17 cellular contexts compared by ENCODE assay signal in the genomic region with DNA sequence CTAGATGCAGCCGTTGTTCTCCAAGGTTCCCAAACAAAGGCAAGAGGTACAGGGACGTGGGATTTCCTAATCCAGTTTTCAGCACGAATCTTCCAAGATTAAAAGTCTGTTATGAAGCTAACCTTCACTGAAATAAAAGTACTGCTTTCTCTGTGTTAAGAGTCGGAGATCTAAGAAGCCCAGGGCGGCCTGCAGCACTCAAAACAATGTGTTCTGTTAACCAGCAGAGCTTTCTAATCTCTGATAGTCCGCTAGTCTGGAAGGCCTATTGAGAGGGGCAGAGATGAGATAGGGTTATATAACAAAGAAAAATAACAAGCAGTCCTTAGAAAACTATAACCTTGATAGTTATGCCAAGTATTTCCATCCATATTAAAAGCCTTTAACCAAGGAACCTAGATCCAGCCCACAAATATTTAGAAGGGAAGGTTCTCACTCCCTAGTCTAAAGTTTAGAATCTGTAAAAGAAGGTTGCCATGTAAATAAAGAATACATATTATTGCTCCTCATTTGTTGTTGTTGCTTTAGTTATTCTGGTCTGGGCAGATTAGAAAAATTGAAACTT.
DNase-seq lines count a peak whose midpoint lies in the region; ATAC-seq, FAIRE-seq and TF ChIP-seq lines count a peak whose summit lies in the region.
"Had no signal": no experiment of that assay in that cellular context is flagged by ENCODE, and none has a peak within 500 bp of the region (broad histone marks: within the 10 kb centered on the region; RNA-seq: fewer than 3 reads in every experiment).

No MANE protein-coding gene starts in this region.

- intact Hi-C loops in Calu3 (cut with micrococcal nuclease; ENCODE audit: unreplicated experiment) = no loop called here
- intact Hi-C loops in GM12878 (cut with micrococcal nuclease; ENCODE audit: unreplicated experiment) = no loop called here
- intact Hi-C loops in A673 (cut with micrococcal nuclease; ENCODE audit: unreplicated experiment) = no loop called here
- intact Hi-C loops in activated CD4-positive, alpha-beta T cell treated with anti-CD3 and anti-CD28 coated beads, Interleukin-2, amount 10 ng/mL, durations not matched to agents 24 days and 14 days (cut with micrococcal nuclease) = no loop called here

- H2AFZ ChIP-seq in GM12878 (ENCODE audit: control insufficient read depth, low read depth, low read length) (no peak overlapping the region), mesenchymal stem cell (ENCODE audit: low read depth, low read length) (peak overlapping the region; percentile 5), smooth muscle cell (ENCODE audit: low read depth) (peak overlapping the region; percentile 56)

- H2AK5ac ChIP-seq in mesenchymal stem cell (ENCODE audit: low read length, severe bottlenecking) = peak overlapping the region; percentile 79

- no peak overlapping the region for H3K9ac ChIP-seq in GM12878 (ENCODE audit: control insufficient read depth, insufficient read depth, low read length)
- peak overlapping the region; percentile 13 for H3K9ac ChIP-seq in mesenchymal stem cell (ENCODE audit: low read length)
- no peak overlapping the region for H3K9ac ChIP-seq in smooth muscle cell (ENCODE audit: low read depth)

- H2BK12ac ChIP-seq in mesenchymal stem cell (ENCODE audit: low read length in 2 of 2) = peak overlapping the region; percentile 66 to 98

- H3K4me2 ChIP-seq in GM12878 (ENCODE audit: control insufficient read depth, insufficient read depth) (no peak overlapping the region), mesenchymal stem cell (ENCODE audit: low read length, poor library complexity, severe bottlenecking) (no peak overlapping the region), smooth muscle cell (no peak overlapping the region)

- no TSS peak for BruUV-seq in Calu3 (replicated peaks; lab: Mats Ljungman, UMichigan)
- no TSS peak for BruUV-seq in GM12878 (replicated peaks; lab: Mats Ljungman, UMichigan)
- no TSS peak for BruUV-seq in A673 (replicated peaks; lab: Mats Ljungman, UMichigan)

- H3K4me1 Mint-ChIP-seq in Calu3 (ENCODE audit: low read depth, unreplicated experiment) = peaks cover 7% of the 10 kb centered on the region
- peaks cover 3% of the 10 kb centered on the region for H3K4me1 Mint-ChIP-seq in activated CD4-positive, alpha-beta T cell treated with anti-CD3 and anti-CD28 coated beads, Interleukin-2, amount 10 ng/mL, durations not matched to agents 24 days and 14 days

- SMC1A ChIA-PET in GM12878 (lab: Charles Lee; ENCODE audit: uncharacterized antibody, unreplicated experiment) = no interaction called here

- TF ChIP-seq EP300 in GM12878 (IDR thresholded peaks at IDR 0.05; ENCODE audit: borderline replicate concordance in 1 of 2, control insufficient read depth in 1 of 2, low read depth in 2 of 2, low read length in 2 of 2) = no peak

- H3K36me3 ChIP-seq in GM12878 (ENCODE audit: control insufficient read depth in 2 of 2, insufficient read depth in 2 of 2, low read length in 1 of 2) (no peaks in the 10 kb centered on the region), mesenchymal stem cell (ENCODE audit: control insufficient read depth in 1 of 2, insufficient read depth in 2 of 2, low read depth in 1 of 2, low read length in 2 of 2) (no peaks in the 10 kb centered on the region), smooth muscle cell (ENCODE audit: low read depth) (no peaks in the 10 kb centered on the region), A673 (ENCODE audit: insufficient read depth, low read length, poor library complexity, severe bottlenecking) (no peaks in the 10 kb centered on the region)
- H3K36me3 ChIP-seq: upper lobe of right lung had no signal

- H4K91ac ChIP-seq in mesenchymal stem cell (ENCODE audit: low read length) = peak overlapping the region; percentile 62

- peak overlapping the region; percentile 73 for H4K8ac ChIP-seq in mesenchymal stem cell (ENCODE audit: low read length)

- TF ChIP-seq RAD21 in GM12878 (IDR thresholded peaks at IDR 0.05; ENCODE audit: insufficient read depth, low read depth, low read length) = no peak

- CTCF ChIA-PET in Calu3 (lab: Charles Lee) = interaction anchor here (1.1 to 1.4 kb wide), 2 partner anchors 117 to 258 kb away, joined by 3 read pairs; no protein-coding TSS in a partner anchor
- CTCF ChIA-PET in GM12878 (lab: Yijun Ruan, JAX) = no interaction called here
- CTCF ChIA-PET in A673 (lab: Charles Lee) = no interaction called here

- 0 out of 3 replicates have a peak, but pooled peaks have one; percentile 28 for ATAC-seq in GM12878
- ATAC-seq: body of pancreas, upper lobe of right lung had no signal

- TF ChIP-seq POLR2A in GM12878 (IDR thresholded peaks at IDR 0.05; ENCODE audit: low read depth, low read length) = no peak

- no peak overlapping the region for H3K23ac ChIP-seq in mesenchymal stem cell (ENCODE audit: low read length in 2 of 2)

- H3K14ac ChIP-seq in mesenchymal stem cell (ENCODE audit: low read length in 2 of 2) = no peak overlapping the region

- H3K27ac Mint-ChIP-seq in Calu3 (ENCODE audit: unreplicated experiment) = peak overlapping the region; percentile 34
- H3K27ac Mint-ChIP-seq in activated CD4-positive, alpha-beta T cell treated with anti-CD3 and anti-CD28 coated beads, Interleukin-2, amount 10 ng/mL, durations not matched to agents 24 days and 14 days = no peak overlapping the region
- H3K27ac Mint-ChIP-seq: activated CD4-positive, alpha-beta memory T cell treated with anti-CD3 and anti-CD28 coated beads for 36 hours; activated T-cell treated with anti-CD3 and anti-CD28 coated beads, Interleukin-2, amount 50 U/mL, for 24 hours had no signal

- H3K4me3 Mint-ChIP-seq in Calu3 (ENCODE audit: low read depth, unreplicated experiment) = no peak overlapping the region
- H3K4me3 Mint-ChIP-seq in activated CD4-positive, alpha-beta T cell treated with anti-CD3 and anti-CD28 coated beads, Interleukin-2, amount 10 ng/mL, durations not matched to agents 24 days and 14 days = no peak overlapping the region
- H3K4me3 Mint-ChIP-seq: activated CD4-positive, alpha-beta memory T cell treated with anti-CD3 and anti-CD28 coated beads for 36 hours; activated T-cell treated with anti-CD3 and anti-CD28 coated beads, Interleukin-2, amount 50 U/mL, for 24 hours had no signal

- H2BK15ac ChIP-seq in mesenchymal stem cell (ENCODE audit: low read depth, poor library complexity, severe bottlenecking) = no peak overlapping the region

- 14% methylated on average over 6 of the region's 6 CpGs for WGBS in GM12878 (ENCODE audit: insufficient coverage, insufficient replicate concordance, low lambda C conversion rate, missing lambda C conversion rate)
- WGBS in mesenchymal stem cell = 86% methylated on average over 6 of the region's 6 CpGs
- 28% methylated on average over 6 of the region's 6 CpGs for WGBS in smooth muscle cell (ENCODE audit: low lambda C conversion rate)

- H3K9me3 Mint-ChIP-seq in Calu3 (ENCODE audit: low read depth, unreplicated experiment) = no peaks in the 10 kb centered on the region
- H3K9me3 Mint-ChIP-seq in activated CD4-positive, alpha-beta T cell treated with anti-CD3 and anti-CD28 coated beads, Interleukin-2, amount 10 ng/mL, durations not matched to agents 24 days and 14 days = no peaks in the 10 kb centered on the region
- H3K9me3 Mint-ChIP-seq: activated CD4-positive, alpha-beta memory T cell treated with anti-CD3 and anti-CD28 coated beads for 36 hours; activated T-cell treated with anti-CD3 and anti-CD28 coated beads, Interleukin-2, amount 50 U/mL, for 24 hours had no signal

- H3K79me2 ChIP-seq in GM12878 (ENCODE audit: control insufficient read depth, insufficient read depth, low read length) (no peaks in the 10 kb centered on the region), smooth muscle cell (ENCODE audit: low read depth) (no peaks in the 10 kb centered on the region)

- H4K20me1 ChIP-seq in GM12878 (ENCODE audit: control insufficient read depth, insufficient read depth) = no peaks in the 10 kb centered on the region
- H4K20me1 ChIP-seq in smooth muscle cell (ENCODE audit: low read depth) = no peaks in the 10 kb centered on the region

- peaks cover 19% of the 10 kb centered on the region for H3K36me3 Mint-ChIP-seq in Calu3 (ENCODE audit: insufficient read depth, unreplicated experiment)
- H3K36me3 Mint-ChIP-seq in activated CD4-positive, alpha-beta T cell treated with anti-CD3 and anti-CD28 coated beads, Interleukin-2, amount 10 ng/mL, durations not matched to agents 24 days and 14 days (ENCODE audit: low read depth) = no peaks in the 10 kb centered on the region
- H3K36me3 Mint-ChIP-seq: activated CD4-positive, alpha-beta memory T cell treated with anti-CD3 and anti-CD28 coated beads for 36 hours had no signal

- H3K79me1 ChIP-seq in mesenchymal stem cell (replicated peaks; ENCODE audit: low read length, poor library complexity, severe bottlenecking) = no peaks in the 10 kb centered on the region

- POLR2A ChIA-PET in GM12878 (lab: Charles Lee) (no interaction called here), A673 (lab: Charles Lee; ENCODE audit: low non-redundant PET) (no interaction called here)

- H3K27me3 Mint-ChIP-seq in Calu3 (ENCODE audit: unreplicated experiment) = no peaks in the 10 kb centered on the region
- peaks cover 36% of the 10 kb centered on the region for H3K27me3 Mint-ChIP-seq in activated CD4-positive, alpha-beta T cell treated with anti-CD3 and anti-CD28 coated beads, Interleukin-2, amount 10 ng/mL, durations not matched to agents 24 days and 14 days

- no peak for TF ChIP-seq CTCF in Calu3 (IDR thresholded peaks at IDR 0.05; ENCODE audit: unreplicated experiment)
- no peak for TF ChIP-seq CTCF in GM12878 (IDR thresholded peaks at IDR 0.05 in 2 of 3, conservative IDR thresholded peaks at IDR 0.05 in 1 of 3; ENCODE audit: control insufficient read depth in 2 of 3, extremely low read depth in 1 of 3, insufficient read depth in 1 of 3, low read depth in 3 of 3, low read length in 3 of 3)
- no peak for TF ChIP-seq CTCF in smooth muscle cell (IDR thresholded peaks at IDR 0.05; ENCODE audit: borderline replicate concordance, insufficient read depth, poor library complexity, severe bottlenecking)
- no peak for TF ChIP-seq CTCF in A673 (conservative IDR thresholded peaks at IDR 0.05; ENCODE audit: low read depth, low read length)

- DNase-seq in Calu3 (no peak), GM12878 (ENCODE audit: low read depth, low spot score) (no peak), mesenchymal stem cell (no peak), smooth muscle cell (lab: John Stamatoyannopoulos, UW; ENCODE audit: unreplicated experiment) (no peak), A673 (ENCODE audit: low spot score) (no peak), DMS53 (lab: John Stamatoyannopoulos, UW) (no peak), LoVo (ENCODE audit: low spot score) (no peak)
- no peak for DNase-seq in activated CD4-positive, alpha-beta T cell treated with anti-CD3 and anti-CD28 coated beads, Interleukin-2, amount 10 ng/mL, durations not matched to agents 24 days and 14 days
- DNase-seq: activated CD4-positive, alpha-beta memory T cell treated with anti-CD3 and anti-CD28 coated beads for 36 hours; activated naive CD4-positive, alpha-beta T cell treated with anti-CD3 and anti-CD28 coated beads, Interleukin-2, amount 50 U/mL, for 16 hours; activated T-cell treated with anti-CD3 and anti-CD28 coated beads, Interleukin-2, amount 50 U/mL, for 24 hours; body of pancreas; NCI-H187; NCI-H446 treated with DMSO at 0.1 percent for 48 hours; posterior cingulate gyrus; T-helper 1 cell; upper lobe of right lung had no signal

- in situ Hi-C loops in GM12878 (cut with MboI) = no loop called here

- H2BK120ac ChIP-seq in mesenchymal stem cell (ENCODE audit: low read depth, low read length) = peak overlapping the region; percentile 66

- no peaks in the 10 kb centered on the region for H3K4me1 ChIP-seq in GM12878 (ENCODE audit: control insufficient read depth, insufficient read depth, low read length)
- H3K4me1 ChIP-seq in mesenchymal stem cell (ENCODE audit: control insufficient read depth, insufficient read depth, low read depth, low read length) = peaks cover 4% of the 10 kb centered on the region
- H3K4me1 ChIP-seq in smooth muscle cell (ENCODE audit: low read depth) = no peaks in the 10 kb centered on the region
- no peaks in the 10 kb centered on the region for H3K4me1 ChIP-seq in A673 (ENCODE audit: insufficient read depth, low read length, poor library complexity, severe bottlenecking)

- H3K4me3 ChIP-seq in GM12878 = no peak overlapping the region
- no peak overlapping the region for H3K4me3 ChIP-seq in mesenchymal stem cell (ENCODE audit: insufficient read depth in 1 of 2, low read depth in 1 of 2, low read length in 2 of 2)
- no peak overlapping the region for H3K4me3 ChIP-seq in smooth muscle cell
- no peak overlapping the region for H3K4me3 ChIP-seq in A673 (ENCODE audit: low read depth, low read length, poor library complexity, severe bottlenecking)
- H3K4me3 ChIP-seq: body of pancreas, upper lobe of right lung had no signal

- FAIRE-seq in GM12878 (lab: Jason Lieb, UNC) = no peak

- no peak overlapping the region for H3K4ac ChIP-seq in mesenchymal stem cell (ENCODE audit: low read depth in 1 of 2, low read length in 2 of 2)

- peaks cover 8% of the 10 kb centered on the region for H3F3A ChIP-seq in smooth muscle cell (ENCODE audit: low read depth)

- RAD21 ChIA-PET in GM12878 (lab: Charles Lee; ENCODE audit: unreplicated experiment) = no interaction called here

- H3K9me3 ChIP-seq in GM12878 (replicated peaks; ENCODE audit: control insufficient read depth, insufficient read depth, low read length) (no peaks in the 10 kb centered on the region), mesenchymal stem cell (ENCODE audit: control insufficient read depth, low read length) (no peaks in the 10 kb centered on the region), smooth muscle cell (replicated peaks; ENCODE audit: low read depth) (no peaks in the 10 kb centered on the region), A673 (ENCODE audit: low read depth, low read length, poor library complexity, severe bottlenecking) (no peaks in the 10 kb centered on the region)
- H3K9me3 ChIP-seq: body of pancreas, upper lobe of right lung had no signal

- H3K27me3 ChIP-seq in GM12878 (replicated peaks in 1 of 2; ENCODE audit: control insufficient read depth in 2 of 2, insufficient read depth in 2 of 2, low read length in 1 of 2) (peaks cover 1 to 2% of the 10 kb centered on the region in 2 experiments; a peak in 3 of 4 replicates), mesenchymal stem cell (ENCODE audit: control insufficient read depth in 1 of 2, insufficient read depth in 1 of 2, low read length in 2 of 2) (no peaks in the 10 kb centered on the region), smooth muscle cell (ENCODE audit: low read depth) (no peaks in the 10 kb centered on the region), A673 (replicated peaks; ENCODE audit: insufficient read depth, low read depth, low read length, poor library complexity) (no peaks in the 10 kb centered on the region)
- H3K27me3 ChIP-seq: body of pancreas, upper lobe of right lung had no signal

- H2BK5ac ChIP-seq in mesenchymal stem cell (ENCODE audit: low read depth, low read length, poor library complexity, severe bottlenecking) = no peak overlapping the region

- H3K27ac ChIP-seq in GM12878 (ENCODE audit: control insufficient read depth, insufficient read depth) (no peak overlapping the region), mesenchymal stem cell (ENCODE audit: low read length, poor library complexity, severe bottlenecking) (no peak overlapping the region), smooth muscle cell (ENCODE audit: low read depth) (no peak overlapping the region), A673 (ENCODE audit: low read depth, low read length, poor library complexity, severe bottlenecking) (no peak overlapping the region)
- H3K27ac ChIP-seq: body of pancreas, upper lobe of right lung had no signal

- peak overlapping the region; percentile 26 to 61 for H3K18ac ChIP-seq in mesenchymal stem cell (ENCODE audit: low read depth in 1 of 2, low read length in 2 of 2)
